In the genomic region with DNA sequence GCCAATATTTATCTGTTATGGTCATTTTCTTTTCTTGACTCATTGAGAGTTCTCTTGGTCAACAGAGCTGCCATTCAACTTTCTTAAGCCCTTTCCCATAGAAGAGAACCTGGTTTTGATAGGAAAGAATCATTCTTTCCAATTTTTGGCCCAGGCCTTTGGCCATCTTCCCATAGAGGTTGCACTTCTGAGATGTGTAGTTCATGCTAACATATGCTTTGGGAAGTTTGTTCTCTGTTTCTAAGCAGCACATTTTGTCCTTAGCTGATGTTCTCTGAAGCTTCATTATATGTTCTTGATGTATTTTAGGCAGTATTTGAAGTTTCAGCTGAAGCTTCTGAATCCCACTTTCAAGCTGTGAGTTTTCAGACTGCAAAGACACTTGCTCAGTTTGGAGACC, we compare ENCODE assay signal across 35 cellular contexts.
"Had no signal": no experiment of that assay in that cellular context is flagged by ENCODE, and none has a peak within 500 bp of the region (broad histone marks: within the 10 kb centered on the region; RNA-seq: fewer than 3 reads in every experiment).

No MANE protein-coding gene starts in this region.

- H3K36me3 ChIP-seq: ascending aorta, cardiac muscle cell had no signal

- DNase-seq: activated B cell treated with CpG ODN at 0.5 μM for 24 hours; activated CD4-positive, alpha-beta memory T cell treated with anti-CD3 and anti-CD28 coated beads for 36 hours; activated CD4-positive, alpha-beta T cell treated with anti-CD3 and anti-CD28 coated beads for 4 hours; activated CD4-positive, alpha-beta T cell treated with anti-CD3 and anti-CD28 coated beads, Interleukin-2, amount 50 U/mL, for 1 hour; activated CD4-positive, CD25-positive, alpha-beta regulatory T cell treated with anti-CD3 and anti-CD28 coated beads, Interleukin-2, amount 50 U/mL, for 72 hours; activated CD8-positive, alpha-beta memory T cell treated with anti-CD3 and anti-CD28 coated beads, Interleukin-2, amount 50 U/mL, for 4 hours; activated gamma-delta T cell treated with Interleukin-2 at 50 U/mL for 16 hours; activated naive CD4-positive, alpha-beta T cell treated with anti-CD3 and anti-CD28 coated beads for 36 hours; activated naive CD8-positive, alpha-beta T cell treated with anti-CD3 and anti-CD28 coated beads, Interleukin-2, amount 50 U/mL, for 24 hours; activated T-cell treated with anti-CD3 and anti-CD28 coated beads for 4 hours; activated T-cell treated with anti-CD3 and anti-CD28 coated beads, Interleukin-2, amount 50 U/mL, for 4 hours; amniotic stem cell; Karpas-422; KBM-7; NCI-H1105; NCI-H1436; NCI-H1694; NCI-H1930; NCI-H2081 treated with DMSO at 0.1 percent for 48 hours; NCI-H226; NCI-H446 treated with DMSO at 0.1 percent for 48 hours; NCI-H524; NCI-H69; NCI-H82; PC-9; SIG-M5; SW 1271; T-helper 1 cell; T-helper 2 cell; T-helper 9 cell had no signal

- H3K9me3 ChIP-seq: ascending aorta had no signal

- H3K4me2 ChIP-seq: PC-9 had no signal

- H3K27ac ChIP-seq: ascending aorta, cardiac muscle cell, PC-9, RWPE1, VCaP had no signal

- H3K4me1 ChIP-seq: ascending aorta had no signal

- ATAC-seq: activated naive CD8-positive, alpha-beta T cell treated with anti-CD3 and anti-CD28 coated beads, Interleukin-2, amount 50 U/mL, for 24 hours; activated T-cell treated with anti-CD3 and anti-CD28 coated beads, Interleukin-2, amount 50 U/mL, for 4 hours; Right ventricle myocardium inferior had no signal

- H3K27me3 ChIP-seq: ascending aorta, cardiac muscle cell had no signal

- H3K4me3 ChIP-seq: ascending aorta, cardiac muscle cell, PC-9 had no signal

- H2AFZ ChIP-seq: PC-9 had no signal
